In genomic region chr2:142914507-142915313, GRCh38 we compare ENCODE assay signal across 11 cellular contexts. TPM values are rescaled to one million over a fixed set of nuclear protein-coding genes. Genes with fewer than 3 reads are reported as not detected.
DNase-seq lines count a peak whose midpoint lies in the region; ATAC-seq, FAIRE-seq and TF ChIP-seq lines count a peak whose summit lies in the region.
"Had no signal": no experiment of that assay in that cellular context is flagged by ENCODE, and none has a peak within 500 bp of the region (broad histone marks: within the 10 kb centered on the region; RNA-seq: fewer than 3 reads in every experiment).

No MANE protein-coding gene starts in this region.

- DNase-seq in stimulated activated naive CD8-positive, alpha-beta T cell treated with anti-CD3 and anti-CD28 coated beads, Interleukin-15, amount 100 ng/mL, for 72 hours, result no peak
- DNase-seq in activated CD8-positive, alpha-beta T cell treated with anti-CD3 and anti-CD28 coated beads for 36 hours, result no peak
- DNase-seq in urothelium cell line (ENCODE audit: low spot score), result no peak
- DNase-seq in activated T-cell treated with anti-CD3 and anti-CD28 coated beads, Interleukin-2, amount 50 U/mL, for 24 hours, result no peak
- DNase-seq in pons (ENCODE audit: low spot score), result no peak
- DNase-seq: KG1, left colon had no signal

- peak overlapping the region; percentile 28 for H3K27ac Mint-ChIP-seq in stimulated activated naive CD8-positive, alpha-beta T cell treated with anti-CD3 and anti-CD28 coated beads, Interleukin-15, Interleukin-2, amounts not matched to agents 100 ng/mL and 50 ng/mL, for 24 hours
- no peak overlapping the region for H3K27ac Mint-ChIP-seq in stimulated activated naive CD8-positive, alpha-beta T cell treated with anti-CD3 and anti-CD28 coated beads, Interleukin-15, amount 100 ng/mL, for 72 hours
- no peak overlapping the region for H3K27ac Mint-ChIP-seq in activated CD8-positive, alpha-beta T cell treated with anti-CD3 and anti-CD28 coated beads for 36 hours
- no peak overlapping the region for H3K27ac Mint-ChIP-seq in activated T-cell treated with anti-CD3 and anti-CD28 coated beads, Interleukin-2, amount 50 U/mL, for 24 hours
- H3K27ac Mint-ChIP-seq: activated naive CD8-positive, alpha-beta T cell had no signal

- peaks cover 3% of the 10 kb centered on the region for H3K4me1 Mint-ChIP-seq in stimulated activated naive CD8-positive, alpha-beta T cell treated with anti-CD3 and anti-CD28 coated beads, Interleukin-15, Interleukin-2, amounts not matched to agents 100 ng/mL and 50 ng/mL, for 24 hours (ENCODE audit: low read depth)
- H3K4me1 Mint-ChIP-seq in stimulated activated naive CD8-positive, alpha-beta T cell treated with anti-CD3 and anti-CD28 coated beads, Interleukin-15, amount 100 ng/mL, for 72 hours, result no peaks in the 10 kb centered on the region
- no peaks in the 10 kb centered on the region for H3K4me1 Mint-ChIP-seq in activated CD8-positive, alpha-beta T cell treated with anti-CD3 and anti-CD28 coated beads for 36 hours (ENCODE audit: low read depth)
- H3K4me1 Mint-ChIP-seq in activated T-cell treated with anti-CD3 and anti-CD28 coated beads, Interleukin-2, amount 50 U/mL, for 24 hours (ENCODE audit: low read depth), result no peaks in the 10 kb centered on the region

- FAIRE-seq in urothelium cell line (lab: Jason Lieb, UNC), result no peak

- no peak for ATAC-seq in stimulated activated naive CD8-positive, alpha-beta T cell treated with anti-CD3 and anti-CD28 coated beads, Interleukin-15, amount 100 ng/mL, for 72 hours
- peak; percentile 99 for ATAC-seq in HG02798 (IDR thresholded peaks at IDR 0.05; ENCODE audit: poor library complexity, unreplicated experiment)
- ATAC-seq in HG03571 (IDR thresholded peaks at IDR 0.05; ENCODE audit: unreplicated experiment), result peak; percentile 99
- ATAC-seq in activated CD8-positive, alpha-beta T cell treated with anti-CD3 and anti-CD28 coated beads for 36 hours, result no peak
- ATAC-seq: left colon had no signal

- H3K4me3 Mint-ChIP-seq in stimulated activated naive CD8-positive, alpha-beta T cell treated with anti-CD3 and anti-CD28 coated beads, Interleukin-15, Interleukin-2, amounts not matched to agents 100 ng/mL and 50 ng/mL, for 24 hours, result no peak overlapping the region
- no peak overlapping the region for H3K4me3 Mint-ChIP-seq in stimulated activated naive CD8-positive, alpha-beta T cell treated with anti-CD3 and anti-CD28 coated beads, Interleukin-15, amount 100 ng/mL, for 72 hours
- no peak overlapping the region for H3K4me3 Mint-ChIP-seq in activated CD8-positive, alpha-beta T cell treated with anti-CD3 and anti-CD28 coated beads for 36 hours
- H3K4me3 Mint-ChIP-seq in activated T-cell treated with anti-CD3 and anti-CD28 coated beads, Interleukin-2, amount 50 U/mL, for 24 hours, result no peak overlapping the region
- H3K4me3 Mint-ChIP-seq: activated naive CD8-positive, alpha-beta T cell had no signal

- H3K36me3 Mint-ChIP-seq in stimulated activated naive CD8-positive, alpha-beta T cell treated with anti-CD3 and anti-CD28 coated beads, Interleukin-15, Interleukin-2, amounts not matched to agents 100 ng/mL and 50 ng/mL, for 24 hours (ENCODE audit: low read depth), result no peaks in the 10 kb centered on the region
- no peaks in the 10 kb centered on the region for H3K36me3 Mint-ChIP-seq in activated CD8-positive, alpha-beta T cell treated with anti-CD3 and anti-CD28 coated beads for 36 hours (ENCODE audit: low read depth)
- no peaks in the 10 kb centered on the region for H3K36me3 Mint-ChIP-seq in activated T-cell treated with anti-CD3 and anti-CD28 coated beads, Interleukin-2, amount 50 U/mL, for 24 hours (ENCODE audit: low read depth)
- H3K36me3 Mint-ChIP-seq: activated naive CD8-positive, alpha-beta T cell had no signal

- no peak for TF ChIP-seq CTCF in activated CD8-positive, alpha-beta T cell treated with anti-CD3 and anti-CD28 coated beads for 36 hours (IDR thresholded peaks at IDR 0.05)

- POLR2A ChIA-PET in activated CD8-positive, alpha-beta T cell treated with anti-CD3 and anti-CD28 coated beads for 36 hours (lab: Charles Lee), result interaction anchor here (0.7 kb wide), 1 partner anchor 19 kb away, joined by 3 read pairs; no protein-coding TSS in a partner anchor

- H3K27me3 Mint-ChIP-seq in stimulated activated naive CD8-positive, alpha-beta T cell treated with anti-CD3 and anti-CD28 coated beads, Interleukin-15, Interleukin-2, amounts not matched to agents 100 ng/mL and 50 ng/mL, for 24 hours, result peaks cover 4% of the 10 kb centered on the region
- H3K27me3 Mint-ChIP-seq in stimulated activated naive CD8-positive, alpha-beta T cell treated with anti-CD3 and anti-CD28 coated beads, Interleukin-15, amount 100 ng/mL, for 72 hours, result peaks cover 6% of the 10 kb centered on the region
- H3K27me3 Mint-ChIP-seq in activated CD8-positive, alpha-beta T cell treated with anti-CD3 and anti-CD28 coated beads for 36 hours, result peaks cover 3% of the 10 kb centered on the region
- H3K27me3 Mint-ChIP-seq in activated T-cell treated with anti-CD3 and anti-CD28 coated beads, Interleukin-2, amount 50 U/mL, for 24 hours, result peaks cover 4% of the 10 kb centered on the region

- intact Hi-C loops in activated CD8-positive, alpha-beta T cell treated with anti-CD3 and anti-CD28 coated beads for 36 hours (cut with micrococcal nuclease), result no loop called here

- H3K9me3 Mint-ChIP-seq in stimulated activated naive CD8-positive, alpha-beta T cell treated with anti-CD3 and anti-CD28 coated beads, Interleukin-15, Interleukin-2, amounts not matched to agents 100 ng/mL and 50 ng/mL, for 24 hours, result no peaks in the 10 kb centered on the region
- peaks cover 0 to 5% of the 10 kb centered on the region in 2 donors for H3K9me3 Mint-ChIP-seq in stimulated activated naive CD8-positive, alpha-beta T cell treated with anti-CD3 and anti-CD28 coated beads, Interleukin-15, amount 100 ng/mL, for 72 hours
- H3K9me3 Mint-ChIP-seq in activated CD8-positive, alpha-beta T cell treated with anti-CD3 and anti-CD28 coated beads for 36 hours, result no peaks in the 10 kb centered on the region
- no peaks in the 10 kb centered on the region for H3K9me3 Mint-ChIP-seq in activated T-cell treated with anti-CD3 and anti-CD28 coated beads, Interleukin-2, amount 50 U/mL, for 24 hours

- CTCF ChIA-PET in activated CD8-positive, alpha-beta T cell treated with anti-CD3 and anti-CD28 coated beads for 36 hours (lab: Charles Lee), result no interaction called here

RNA-seq across cellular contexts. Expression of gene KYNU, which starts 37.2 kb away (rescaled TPM):
- total RNA-seq in activated CD8-positive, alpha-beta T cell treated with anti-CD3 and anti-CD28 coated beads for 36 hours, result not detected

Comparison
In these comparisons a context has a peak if more than half of its experiments do, and no peak if none do; other contexts are left out.
1. ATAC-seq: peak in HG02798 (single experiment) and HG03571 (single experiment); none in stimulated activated naive CD8-positive, alpha-beta T cell treated with anti-CD3 and anti-CD28 coated beads, Interleukin-15, amount 100 ng/mL, for 72 hours (single experiment) and activated CD8-positive, alpha-beta T cell treated with anti-CD3 and anti-CD28 coated beads for 36 hours (single experiment).